19 cellular contexts compared by ENCODE assay signal in genomic region chr10:23116696-23117095, GRCh38.
"Had no signal": no experiment of that assay in that cellular context is flagged by ENCODE, and none has a peak within 500 bp of the region (broad histone marks: within the 10 kb centered on the region; RNA-seq: fewer than 3 reads in every experiment).

No MANE protein-coding gene starts in this region.

- DNase-seq: dermis blood vessel endothelial cell; dorsolateral prefrontal cortex; effector CD4-positive, alpha-beta T cell; effector memory CD4-positive, alpha-beta T cell; foreskin keratinocyte; gastrocnemius medialis; glutamatergic neuron; head of caudate nucleus; heart right ventricle; hippocampal formation; left cardiac atrium; left lung; left ventricle myocardium superior; lower lobe of right lung; mesenchymal stem cell; mucosa of descending colon; naive B cell had no signal

- H3K27ac ChIP-seq: coronary artery, dorsolateral prefrontal cortex, esophagus muscularis mucosa, foreskin keratinocyte, gastrocnemius medialis, heart right ventricle, left lung, lower lobe of right lung had no signal

- H3K4me1 ChIP-seq: esophagus muscularis mucosa, foreskin keratinocyte, gastrocnemius medialis, left lung, lower lobe of right lung had no signal

- H3K27me3 ChIP-seq: dorsolateral prefrontal cortex, esophagus muscularis mucosa, foreskin keratinocyte, gastrocnemius medialis, heart right ventricle, left lung had no signal

- H3K4me3 ChIP-seq: coronary artery, dorsolateral prefrontal cortex, esophagus muscularis mucosa, gastrocnemius medialis, heart right ventricle, left lung, lower lobe of right lung, mucosa of descending colon had no signal

- H3K9me3 ChIP-seq: esophagus muscularis mucosa, gastrocnemius medialis, heart right ventricle, left lung, lower lobe of right lung, mucosa of descending colon had no signal
